ENCODE assay signal across 14 cellular contexts in the genomic region with DNA sequence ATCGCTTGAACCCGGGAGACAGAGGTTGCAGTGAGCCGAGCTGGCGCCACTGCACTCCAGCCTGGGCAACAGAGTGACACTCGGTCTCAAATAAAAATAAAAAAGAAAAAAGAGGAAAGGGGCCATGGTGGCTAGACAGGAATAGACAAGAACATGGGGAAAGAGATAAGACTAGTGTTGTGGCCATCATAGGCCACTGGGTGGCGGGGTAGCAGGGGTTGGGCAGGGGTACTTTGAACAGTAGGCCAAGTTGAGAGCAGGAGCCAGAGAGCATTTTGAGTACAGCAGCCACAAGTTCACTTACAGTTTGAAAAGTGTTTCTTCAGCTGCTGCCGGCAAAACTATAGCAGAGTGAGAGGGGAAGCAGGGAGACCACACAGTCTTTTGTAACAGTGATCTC.
DNase-seq lines count a peak whose midpoint lies in the region; ATAC-seq, FAIRE-seq and TF ChIP-seq lines count a peak whose summit lies in the region.
"Had no signal": no experiment of that assay in that cellular context is flagged by ENCODE, and none has a peak within 500 bp of the region (broad histone marks: within the 10 kb centered on the region; RNA-seq: fewer than 3 reads in every experiment).

No MANE protein-coding gene starts in this region.

- H3K27ac ChIP-seq in HepG2 (ENCODE audit: extremely low read length, insufficient read depth, low read length): no peak overlapping the region
- no peak overlapping the region for H3K27ac ChIP-seq in right lobe of liver
- H3K27ac ChIP-seq in gastrocnemius medialis: no peak overlapping the region
- H3K27ac ChIP-seq: BLaER1 treated with 17β-estradiol and CSF1 and Interleukin-3, amounts not matched to agents 10 nM and 100 nM; esophagus muscularis mucosa had no signal

- H3K27me3 Mint-ChIP-seq in chondrocyte (ENCODE audit: low read depth) (no peaks in the 10 kb centered on the region), type B pancreatic cell (no peaks in the 10 kb centered on the region)
- H3K27me3 Mint-ChIP-seq: activated naive CD8-positive, alpha-beta T cell treated with anti-CD3 and anti-CD28 coated beads, Interleukin-2, amount 10 ng/mL, durations not matched to agents 7 days and 5 days had no signal

- in situ Hi-C loops in HepG2 (cut with HindIII; ENCODE audit: extremely low pct_ligation_motif_present, low pct_unique_long_range_greater_than_20kb): no loop called here
- in situ Hi-C loops in gastrocnemius medialis (cut with MboI; ENCODE audit: low sequenced_read_pairs in 4 of 4): no loop called here

- intact Hi-C loops in HepG2 (cut with micrococcal nuclease; ENCODE audit: unreplicated experiment) (no loop called here), right lobe of liver (cut with DNase I) (no loop called here), gastrocnemius medialis (cut with DNase I; ENCODE audit: low total_unique reads) (no loop called here)

- CTCF ChIA-PET in HepG2 (lab: Yijun Ruan, JAX; ENCODE audit: low intra/inter-chr PET ratio, low total read pairs): no interaction called here

- H3K9me3 ChIP-seq in HepG2 (ENCODE audit: low read length) (peaks cover 78% of the 10 kb centered on the region), right lobe of liver (no peaks in the 10 kb centered on the region), gastrocnemius medialis (no peaks in the 10 kb centered on the region)
- H3K9me3 ChIP-seq: BLaER1 treated with 17β-estradiol and CSF1 and Interleukin-3, amounts not matched to agents 10 nM and 100 nM; esophagus muscularis mucosa had no signal

- WGBS in HepG2 (ENCODE audit: low lambda C conversion rate): 11% methylated on average over 7 of the region's 7 CpGs
- WGBS in right lobe of liver (ENCODE audit: insufficient coverage, low coverage, low lambda C conversion rate, missing lambda C conversion rate): 55% methylated on average over 7 of the region's 7 CpGs

- H3K4me1 ChIP-seq in HepG2 (ENCODE audit: insufficient read depth, low read length) (no peaks in the 10 kb centered on the region), right lobe of liver (no peaks in the 10 kb centered on the region), gastrocnemius medialis (no peaks in the 10 kb centered on the region)
- H3K4me1 ChIP-seq: BLaER1 treated with 17β-estradiol and CSF1 and Interleukin-3, amounts not matched to agents 10 nM and 100 nM; esophagus muscularis mucosa had no signal

- H3K4me1 Mint-ChIP-seq in chondrocyte (ENCODE audit: low read depth): no peaks in the 10 kb centered on the region
- no peaks in the 10 kb centered on the region for H3K4me1 Mint-ChIP-seq in type B pancreatic cell (ENCODE audit: unreplicated experiment)
- H3K4me1 Mint-ChIP-seq: activated naive CD8-positive, alpha-beta T cell treated with anti-CD3 and anti-CD28 coated beads, Interleukin-2, amount 10 ng/mL, durations not matched to agents 7 days and 5 days had no signal

- TF ChIP-seq RAD21 in HepG2 (CRISPR knock-in tag; IDR thresholded peaks at IDR 0.05): no peak

- POLR2A ChIA-PET in HepG2 (lab: Yijun Ruan, JAX): no interaction called here

- TF ChIP-seq POLR2A in HepG2 (IDR thresholded peaks at IDR 0.05; ENCODE audit: insufficient read depth in 1 of 2, low read depth in 2 of 2, low read length in 2 of 2) (no peak), right lobe of liver (IDR thresholded peaks at IDR 0.05) (no peak), gastrocnemius medialis (IDR thresholded peaks at IDR 0.05) (no peak)

- TF ChIP-seq EP300 in HepG2 (IDR thresholded peaks at IDR 0.05; ENCODE audit: low read depth in 2 of 2, low read length in 2 of 2) (no peak), HepG2 (CRISPR knock-in tag; IDR thresholded peaks at IDR 0.05; ENCODE audit: borderline replicate concordance) (no peak)

- FAIRE-seq in HepG2 (lab: Jason Lieb, UNC) (no peak), frontal cortex (lab: Jason Lieb, UNC) (no peak)

- no peak overlapping the region for H3K9ac ChIP-seq in HepG2 (ENCODE audit: insufficient read depth, low read depth, low read length)
- H3K9ac ChIP-seq: BLaER1 treated with 17β-estradiol and CSF1 and Interleukin-3, amounts not matched to agents 10 nM and 100 nM had no signal

- no peak overlapping the region for H3K27ac Mint-ChIP-seq in chondrocyte (ENCODE audit: unreplicated experiment)
- no peak overlapping the region for H3K27ac Mint-ChIP-seq in type B pancreatic cell
- H3K27ac Mint-ChIP-seq: activated naive CD8-positive, alpha-beta T cell treated with anti-CD3 and anti-CD28 coated beads, Interleukin-2, amount 10 ng/mL, durations not matched to agents 7 days and 5 days; T-helper 1 cell treated with Interleukin-12 subunit alpha and Interleukin-12 subunit beta and Interleukin-4 antibody, amounts not matched to agents 30 μg/mL and 1 μg/mL, for 36 hours had no signal

- DNase-seq in HepG2 (ENCODE audit: low spot score) (no peak), right lobe of liver (no peak), NCI-H526 (lab: John Stamatoyannopoulos, UW) (peak; percentile 16 to 59), chondrocyte (ENCODE audit: low spot score) (no peak), type B pancreatic cell (ENCODE audit: extremely low spot score, unreplicated experiment) (no peak), frontal cortex (ENCODE audit: low spot score in 2 of 2) (no peak), DMS153 treated with DMSO at 0.1 percent for 48 hours (lab: John Stamatoyannopoulos, UW; ENCODE audit: unreplicated experiment) (no peak), gastrocnemius medialis (no peak)
- DNase-seq: activated naive CD8-positive, alpha-beta T cell treated with anti-CD3 and anti-CD28 coated beads, Interleukin-2, amount 10 ng/mL, durations not matched to agents 7 days and 5 days; NCI-H1417; stimulated activated naive CD8-positive, alpha-beta T cell treated with anti-CD3 and anti-CD28 coated beads, Interleukin-15, Interleukin-2, amounts not matched to agents 100 U/mL and 50 U/mL, for 24 hours had no signal

- BruUV-seq in HepG2 (replicated peaks; lab: Mats Ljungman, UMichigan): no TSS peak

- peak; percentile 37; the same call in 1 of the 3 replicates for ATAC-seq in HepG2
- ATAC-seq in right lobe of liver: no peak
- no peak for ATAC-seq in gastrocnemius medialis
- ATAC-seq: stimulated activated naive CD8-positive, alpha-beta T cell treated with anti-CD3 and anti-CD28 coated beads, Interleukin-15, Interleukin-2, amounts not matched to agents 100 U/mL and 50 U/mL, for 24 hours had no signal

- H3K4me3 Mint-ChIP-seq in chondrocyte (ENCODE audit: unreplicated experiment) (no peak overlapping the region), type B pancreatic cell (no peak overlapping the region)
- H3K4me3 Mint-ChIP-seq: activated naive CD8-positive, alpha-beta T cell treated with anti-CD3 and anti-CD28 coated beads, Interleukin-2, amount 10 ng/mL, durations not matched to agents 7 days and 5 days; T-helper 1 cell treated with Interleukin-12 subunit alpha and Interleukin-12 subunit beta and Interleukin-4 antibody, amounts not matched to agents 30 μg/mL and 1 μg/mL, for 36 hours had no signal

- H2AFZ ChIP-seq in HepG2 (ENCODE audit: low read length): no peak overlapping the region

- H3K36me3 ChIP-seq in HepG2 (replicated peaks in 1 of 2; ENCODE audit: control insufficient read depth in 1 of 2, insufficient read depth in 2 of 2, low read length in 2 of 2) (no peaks in the 10 kb centered on the region), right lobe of liver (no peaks in the 10 kb centered on the region), gastrocnemius medialis (no peaks in the 10 kb centered on the region)
- H3K36me3 ChIP-seq: BLaER1 treated with 17β-estradiol and CSF1 and Interleukin-3, amounts not matched to agents 10 nM and 100 nM; esophagus muscularis mucosa had no signal

- H3K4me3 ChIP-seq in HepG2 (replicated peaks in 1 of 3; ENCODE audit: insufficient read depth in 1 of 3, low read depth in 2 of 3, low read length in 3 of 3) (no peak overlapping the region), right lobe of liver (no peak overlapping the region), gastrocnemius medialis (no peak overlapping the region)
- H3K4me3 ChIP-seq: BLaER1 treated with 17β-estradiol and CSF1 and Interleukin-3, amounts not matched to agents 10 nM and 100 nM; esophagus muscularis mucosa had no signal

- H3K4me2 ChIP-seq in HepG2 (ENCODE audit: low read depth, low read length): no peak overlapping the region
- H3K4me2 ChIP-seq: BLaER1 treated with 17β-estradiol and CSF1 and Interleukin-3, amounts not matched to agents 10 nM and 100 nM had no signal

- TF ChIP-seq CTCF in HepG2 (CRISPR knock-in tag; IDR thresholded peaks at IDR 0.05): no peak
- no peak for TF ChIP-seq CTCF in right lobe of liver (IDR thresholded peaks at IDR 0.05)
- peak; percentile 45 for TF ChIP-seq CTCF in chondrocyte (IDR thresholded peaks at IDR 0.05)
- peak; percentile 65 for TF ChIP-seq CTCF in type B pancreatic cell (conservative IDR thresholded peaks at IDR 0.05)
- TF ChIP-seq CTCF in gastrocnemius medialis (IDR thresholded peaks at IDR 0.05 in 4 of 5, conservative IDR thresholded peaks at IDR 0.05 in 1 of 5): no peak

- H3K27me3 ChIP-seq in HepG2 (ENCODE audit: control insufficient read depth in 1 of 2, insufficient read depth in 2 of 2, low read length in 2 of 2) (no peaks in the 10 kb centered on the region), right lobe of liver (no peaks in the 10 kb centered on the region), gastrocnemius medialis (no peaks in the 10 kb centered on the region)
- H3K27me3 ChIP-seq: BLaER1 treated with 17β-estradiol and CSF1 and Interleukin-3, amounts not matched to agents 10 nM and 100 nM; esophagus muscularis mucosa had no signal

- no peaks in the 10 kb centered on the region for H3K36me3 Mint-ChIP-seq in chondrocyte (ENCODE audit: low read depth)
- H3K36me3 Mint-ChIP-seq in type B pancreatic cell: no peaks in the 10 kb centered on the region
- H3K36me3 Mint-ChIP-seq: activated naive CD8-positive, alpha-beta T cell treated with anti-CD3 and anti-CD28 coated beads, Interleukin-2, amount 10 ng/mL, durations not matched to agents 7 days and 5 days had no signal

- H3K9me3 Mint-ChIP-seq in chondrocyte (ENCODE audit: low read depth) (no peaks in the 10 kb centered on the region), type B pancreatic cell (no peaks in the 10 kb centered on the region)
- H3K9me3 Mint-ChIP-seq: T-helper 1 cell treated with Interleukin-12 subunit alpha and Interleukin-12 subunit beta and Interleukin-4 antibody, amounts not matched to agents 30 μg/mL and 1 μg/mL, for 36 hours had no signal

- H3K79me2 ChIP-seq in HepG2 (ENCODE audit: insufficient read depth, low read length): no peaks in the 10 kb centered on the region

- H4K20me1 ChIP-seq in HepG2 (ENCODE audit: insufficient read depth, low read length): no peaks in the 10 kb centered on the region
- H4K20me1 ChIP-seq: BLaER1 treated with 17β-estradiol and CSF1 and Interleukin-3, amounts not matched to agents 10 nM and 100 nM had no signal

TF ChIP-seq in HepG2, 621 proteins besides CTCF, POLR2A, EP300 and RAD21 (continues in another document):
- TF ChIP-seq HMG20A (CRISPR knock-in tag; IDR thresholded peaks at IDR 0.05; ENCODE audit: borderline replicate concordance) (no peak), STAT5B (CRISPR knock-in tag; IDR thresholded peaks at IDR 0.05) (no peak), PAX8 (CRISPR knock-in tag; IDR thresholded peaks at IDR 0.05; ENCODE audit: borderline replicate concordance) (no peak), TEAD2 (CRISPR knock-in tag; IDR thresholded peaks at IDR 0.05) (no peak), ATF1 (CRISPR knock-in tag; IDR thresholded peaks at IDR 0.05) (no peak), KDM3A (CRISPR knock-in tag; IDR thresholded peaks at IDR 0.05; ENCODE audit: low read depth) (no peak)

Comparison
In these comparisons a context has a peak if more than half of its experiments do, and no peak if none do; other contexts are left out.
1. DNase-seq: peak in NCI-H526 (2 of 2); none in HepG2 (single experiment), right lobe of liver (0 of 3), chondrocyte (single experiment), type B pancreatic cell (single experiment), frontal cortex (0 of 2), DMS153 treated with DMSO at 0.1 percent for 48 hours (single experiment) and gastrocnemius medialis (0 of 2).
2. CTCF ChIP-seq: peak in chondrocyte (single experiment) and type B pancreatic cell (single experiment); none in HepG2 (single experiment), right lobe of liver (0 of 4) and gastrocnemius medialis (0 of 5).